2 cellular contexts compared by ENCODE assay signal in genomic region chr6:136323431-136324112, GRCh38.
TF ChIP-seq lines count a peak whose summit lies in the region.

No MANE protein-coding gene starts in this region.

TF ChIP-seq in HepG2, 621 proteins besides CTCF, POLR2A, EP300 and RAD21:
- TF ChIP-seq ATF4 (CRISPR knock-in tag; IDR thresholded peaks at IDR 0.05): peak in 1 of 2 experiments; percentile 57; a peak in 1 of 4 replicates
- peak; percentile 70 for TF ChIP-seq BHLHE40 (IDR thresholded peaks at IDR 0.05; ENCODE audit: low read length)
- TF ChIP-seq, protein P1, sequence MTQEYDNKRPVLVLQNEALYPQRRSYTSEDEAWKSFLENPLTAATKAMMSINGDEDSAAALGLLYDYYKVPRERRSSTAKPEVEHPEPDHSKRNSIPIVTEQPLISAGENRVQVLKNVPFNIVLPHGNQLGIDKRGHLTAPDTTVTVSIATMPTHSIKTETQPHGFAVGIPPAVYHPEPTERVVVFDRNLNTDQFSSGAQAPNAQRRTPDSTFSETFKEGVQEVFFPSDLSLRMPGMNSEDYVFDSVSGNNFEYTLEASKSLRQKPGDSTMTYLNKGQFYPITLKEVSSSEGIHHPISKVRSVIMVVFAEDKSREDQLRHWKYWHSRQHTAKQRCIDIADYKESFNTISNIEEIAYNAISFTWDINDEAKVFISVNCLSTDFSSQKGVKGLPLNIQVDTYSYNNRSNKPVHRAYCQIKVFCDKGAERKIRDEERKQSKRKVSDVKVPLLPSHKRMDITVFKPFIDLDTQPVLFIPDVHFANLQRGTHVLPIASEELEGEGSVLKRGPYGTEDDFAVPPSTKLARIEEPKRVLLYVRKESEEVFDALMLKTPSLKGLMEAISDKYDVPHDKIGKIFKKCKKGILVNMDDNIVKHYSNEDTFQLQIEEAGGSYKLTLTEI (CRISPR knock-in tag; conservative IDR thresholded peaks at IDR 0.05): no peak
- TF ChIP-seq, protein P2, sequence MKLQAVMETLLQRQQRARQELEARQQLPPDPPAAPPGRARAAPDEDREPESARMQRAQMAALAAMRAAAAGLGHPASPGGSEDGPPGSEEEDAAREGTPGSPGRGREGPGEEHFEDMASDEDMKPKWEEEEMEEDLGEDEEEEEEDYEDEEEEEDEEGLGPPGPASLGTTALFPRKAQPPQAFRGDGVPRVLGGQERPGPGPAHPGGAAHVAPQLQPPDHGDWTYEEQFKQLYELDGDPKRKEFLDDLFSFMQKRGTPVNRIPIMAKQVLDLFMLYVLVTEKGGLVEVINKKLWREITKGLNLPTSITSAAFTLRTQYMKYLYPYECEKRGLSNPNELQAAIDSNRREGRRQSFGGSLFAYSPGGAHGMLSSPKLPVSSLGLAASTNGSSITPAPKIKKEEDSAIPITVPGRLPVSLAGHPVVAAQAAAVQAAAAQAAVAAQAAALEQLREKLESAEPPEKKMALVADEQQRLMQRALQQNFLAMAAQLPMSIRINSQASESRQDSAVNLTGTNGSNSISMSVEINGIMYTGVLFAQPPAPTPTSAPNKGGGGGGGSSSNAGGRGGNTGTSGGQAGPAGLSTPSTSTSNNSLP (IDR thresholded peaks at IDR 0.05; ENCODE audit: low read depth, low read length): 0 out of 2 replicates have a peak, but pooled peaks have one; percentile 15
- no peak for TF ChIP-seq SAFB2 (CRISPR knock-in tag; IDR thresholded peaks at IDR 0.05; ENCODE audit: borderline replicate concordance, low read depth)
- TF ChIP-seq FOXA3 (CRISPR knock-in tag; IDR thresholded peaks at IDR 0.05): 0 out of 2 replicates have a peak, but pooled peaks have one; percentile 37
TF ChIP-seq in HepG2: peak in this region for 4.

TF ChIP-seq in GM12891, 5 proteins besides CTCF, POLR2A, EP300 and RAD21 (continued from another document):
- TF ChIP-seq TAF1 (IDR thresholded peaks at IDR 0.05; ENCODE audit: low read depth, low read length): no peak
TF ChIP-seq in GM12891: peak in this region for 0.
